Comparison of ENCODE assay signal across 29 cellular contexts in the genomic region with DNA sequence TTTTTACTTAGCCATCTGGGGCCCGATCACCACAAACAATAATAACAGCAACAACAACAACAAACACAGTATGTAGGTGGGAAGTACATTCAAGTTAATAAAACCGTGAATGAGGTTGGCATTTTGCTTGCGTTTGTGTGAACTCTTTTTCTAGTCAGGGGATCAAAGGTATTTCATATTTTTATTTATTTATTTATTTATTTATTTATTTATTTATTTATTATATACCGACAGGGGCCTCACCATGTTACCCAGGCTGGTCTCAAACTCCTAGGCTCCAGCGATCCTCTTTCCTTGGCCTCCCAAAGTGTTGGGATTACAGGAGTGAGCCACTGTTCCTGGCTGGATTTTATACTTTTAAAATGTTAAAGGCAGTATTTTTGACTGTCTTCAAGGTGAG.
"Had no signal": no experiment of that assay in that cellular context is flagged by ENCODE, and none has a peak within 500 bp of the region (broad histone marks: within the 10 kb centered on the region; RNA-seq: fewer than 3 reads in every experiment).

No MANE protein-coding gene starts in this region.

- H3K36me3 ChIP-seq: colonic mucosa, esophagus muscularis mucosa, esophagus squamous epithelium, gastrocnemius medialis, gastroesophageal sphincter, heart left ventricle, heart right ventricle had no signal

- H3K4me1 Mint-ChIP-seq: endodermal cell had no signal

- H3K9me3 ChIP-seq: colonic mucosa, esophagus muscularis mucosa, esophagus squamous epithelium, gastrocnemius medialis, gastroesophageal sphincter, heart left ventricle, heart right ventricle had no signal

- H3K9me3 Mint-ChIP-seq: dendritic cell treated with granulocyte-macrophage colony-stimulating factor and Interleukin-4, amounts not matched to agents 40 ng/mL and 50 ng/mL, for 4 days; effector memory CD8-positive, alpha-beta T cell; endodermal cell had no signal

- DNase-seq: colonic mucosa; cortex of kidney; dermis blood vessel endothelial cell; dorsolateral prefrontal cortex; effector CD4-positive, alpha-beta T cell; effector CD8-positive, alpha-beta T cell; effector memory CD4-positive, alpha-beta T cell; effector memory CD8-positive, alpha-beta T cell; endodermal cell; erythroblast; esophagus squamous epithelium; foreskin fibroblast; foreskin keratinocyte; foreskin melanocyte; gastrocnemius medialis; glutamatergic neuron; head of caudate nucleus; heart left ventricle; heart right ventricle had no signal

- H3K4me1 ChIP-seq: colonic mucosa, foreskin keratinocyte had no signal

- H3K27ac Mint-ChIP-seq: dendritic cell treated with granulocyte-macrophage colony-stimulating factor and Interleukin-4, amounts not matched to agents 40 ng/mL and 50 ng/mL, for 4 days; effector memory CD8-positive, alpha-beta T cell; endodermal cell had no signal

- FAIRE-seq: colon, endometrium, endothelial cell of umbilical vein, frontal cortex had no signal

- ATAC-seq: effector memory CD8-positive, alpha-beta T cell; esophagus mucosa; foreskin keratinocyte; gastroesophageal sphincter had no signal

- H3K4me3 ChIP-seq: colonic mucosa, dorsolateral prefrontal cortex, esophagus muscularis mucosa, esophagus squamous epithelium, gastroesophageal sphincter had no signal

- H3K27ac ChIP-seq: colonic mucosa, coronary artery, dorsolateral prefrontal cortex, epithelial cell of prostate, esophagus muscularis mucosa, esophagus squamous epithelium, foreskin keratinocyte, gastrocnemius medialis, gastroesophageal sphincter had no signal

- H3K27me3 ChIP-seq: colonic mucosa, dorsolateral prefrontal cortex, esophagus muscularis mucosa, esophagus squamous epithelium, foreskin keratinocyte, gastrocnemius medialis, gastroesophageal sphincter, heart left ventricle, heart right ventricle had no signal

- H3K4me3 Mint-ChIP-seq: dendritic cell treated with granulocyte-macrophage colony-stimulating factor and Interleukin-4, amounts not matched to agents 40 ng/mL and 50 ng/mL, for 4 days; effector memory CD8-positive, alpha-beta T cell; endodermal cell had no signal
